6 cellular contexts compared by ENCODE assay signal in genomic region chr20:50704039-50704438, GRCh38. TPM values are rescaled to one million over a fixed set of nuclear protein-coding genes. Genes with fewer than 3 reads are reported as not detected.
"Had no signal": no experiment of that assay in that cellular context is flagged by ENCODE, and none has a peak within 500 bp of the region (broad histone marks: within the 10 kb centered on the region; RNA-seq: fewer than 3 reads in every experiment).

No MANE protein-coding gene starts in this region.

RNA-seq across cellular contexts. Expression of gene RIPOR3, which starts 12.7 kb away (rescaled TPM):
- total RNA-seq: activated naive CD4-positive, alpha-beta T cell treated with anti-CD3 and anti-CD28 coated beads for 36 hours; activated naive CD8-positive, alpha-beta T cell treated with anti-CD3 and anti-CD28 coated beads for 36 hours; activated naive CD8-positive, alpha-beta T cell treated with anti-CD3 and anti-CD28 coated beads, Interleukin-2, amount 10 ng/mL, durations not matched to agents 7 days and 5 days; activated T-helper 1 cell treated with anti-CD3 and anti-CD28 coated beads, Interleukin-12 subunit alpha, Interleukin-12 subunit beta, Interleukin-2, Interleukin-4 antibody, amounts not matched to agents 30 ng/mL and 10 ng/mL and 1 ng/mL, durations not matched to agents 14 hours and 24 hours and 36 hours; activated T-helper 17 cell treated with anti-CD3 and anti-CD28 coated beads, Interleukin-2, amount 50 U/mL, for 72 hours; activated T-helper 2 cell treated with anti-CD3 and anti-CD28 coated beads, Interferon-gamma antibody, Interleukin-2, Interleukin-4, amounts not matched to agents 10 μg/mL and 5 μg/mL and 100 μg/mL, durations not matched to agents 14 hours and 24 hours and 36 hours had no signal
